ENCODE assay signal across 5 cellular contexts in genomic region chr20:44236840-44237239, GRCh38. TPM values are rescaled to one million over a fixed set of nuclear protein-coding genes. Genes with fewer than 3 reads are reported as not detected.
"Had no signal": no experiment of that assay in that cellular context is flagged by ENCODE, and none has a peak within 500 bp of the region (broad histone marks: within the 10 kb centered on the region; RNA-seq: fewer than 3 reads in every experiment).

No MANE protein-coding gene starts in this region.

RNA-seq across cellular contexts. Expression of gene GDAP1L1, which starts 10.3 kb away (rescaled TPM):
- total RNA-seq: HT-29, HT1080, IMR-90 had no signal
- polyA plus RNA-seq: IgD-negative memory B cell, IMR-90 had no signal

RNA-seq across cellular contexts. Expression of gene JPH2, which starts 49.9 kb away (rescaled TPM):
- total RNA-seq: K562 had no signal
- polyA plus RNA-seq: IgD-negative memory B cell, K562 had no signal
